Comparison of ENCODE assay signal across 7 cellular contexts in the genomic region with DNA sequence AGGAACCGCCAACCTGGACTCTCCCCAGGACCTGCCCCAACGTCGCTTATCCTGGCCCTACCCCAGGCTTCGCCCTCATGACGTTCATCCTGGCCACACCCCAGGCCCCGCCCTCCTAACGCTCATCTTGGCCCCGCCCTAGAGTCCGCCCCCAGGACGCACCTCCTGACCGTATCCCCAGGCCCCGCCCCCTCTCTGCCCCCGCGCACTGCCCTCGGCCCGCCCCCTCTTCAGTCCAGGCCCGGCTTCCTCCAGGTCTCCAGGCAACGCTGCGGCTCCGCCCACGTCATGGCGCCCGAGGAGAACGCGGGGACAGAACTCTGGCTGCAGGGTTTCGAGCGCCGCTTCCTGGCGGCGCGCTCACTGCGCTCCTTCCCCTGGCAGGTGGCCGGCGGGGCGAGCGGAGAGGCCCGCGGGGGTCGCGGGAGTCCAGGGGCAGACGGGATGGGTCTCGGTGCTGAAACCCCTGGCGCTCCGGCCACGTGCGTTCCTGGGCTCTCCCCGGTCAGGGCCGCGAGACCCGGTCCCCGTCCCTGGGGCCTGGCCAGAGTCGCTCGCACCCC. TPM values are rescaled to one million over a fixed set of nuclear protein-coding genes. Genes with fewer than 3 reads are reported as not detected.
DNase-seq lines count a peak whose midpoint lies in the region; ATAC-seq lines count a peak whose summit lies in the region.
"Not testable (repeated sequence)": the region's sequence is repeated elsewhere in the genome, so short reads cannot be mapped to it uniquely, and the experiment has no call there.

No MANE protein-coding gene starts in this region.

- H3K27ac ChIP-seq in HUES64 (ENCODE audit: low read depth, low read length) = peak overlapping the region; percentile 80
- peak overlapping the region; percentile 67 for H3K27ac ChIP-seq in ectodermal cell (ENCODE audit: insufficient read depth, low read depth, low read length, poor library complexity, severe bottlenecking)

- H3K36me3 ChIP-seq in HUES64 (ENCODE audit: insufficient read depth, low read length); ectodermal cell (ENCODE audit: control insufficient read depth, insufficient read depth, low read length): not testable (repeated sequence)

- DNase-seq in OCI-M1 (lab: John Stamatoyannopoulos, UW) (peak; percentile 97), left kidney (ENCODE audit: low read depth, low spot score) (peak; percentile 99)
- DNase-seq in activated CD8-positive, alpha-beta memory T cell treated with anti-CD3 and anti-CD28 coated beads, Interleukin-2, amount 50 U/mL, for 48 hours = peak; percentile 94
- DNase-seq in stimulated activated CD4-positive, alpha-beta T cell treated with anti-CD3 and anti-CD28 coated beads, Interleukin-12 subunit alpha, Interleukin-12 subunit beta, amount 100 ng/mL, for 24 hours (ENCODE audit: low read depth in 2 of 2) = peak; percentile 92 to 94

- H3K4me1 ChIP-seq in HUES64 (ENCODE audit: insufficient read depth, low read length); ectodermal cell (ENCODE audit: control insufficient read depth, insufficient read depth, low read length): not testable (repeated sequence)

- not testable (repeated sequence) for H3K27me3 ChIP-seq in HUES64 (ENCODE audit: insufficient read depth, low read length); ectodermal cell (ENCODE audit: control insufficient read depth, insufficient read depth, low read length, poor library complexity, severe bottlenecking)

- H3K4me3 ChIP-seq in HUES64 (ENCODE audit: low read length) = peak overlapping the region; percentile 72
- peak overlapping the region; percentile 60 for H3K4me3 ChIP-seq in ectodermal cell (ENCODE audit: insufficient read depth, low read depth, low read length)

- 58% methylated on average over 53 of the region's 53 CpGs for WGBS in HUES64
- WGBS in ectodermal cell, 2 experiments = 3 to 6% methylated on average over 50 to 53 of the region's 53 CpGs

- H3K9me3 ChIP-seq in HUES64 (ENCODE audit: insufficient read depth, low read depth, low read length); ectodermal cell (ENCODE audit: control insufficient read depth, low read length): not testable (repeated sequence)

- H3K9ac ChIP-seq in HUES64 (ENCODE audit: low read depth, low read length) = peak overlapping the region; percentile 88

- peak; percentile 43 for ATAC-seq in GM18861 (IDR thresholded peaks at IDR 0.05; ENCODE audit: unreplicated experiment)

RNA-seq across cellular contexts. Expression of a gene that starts 17.1 kb away (rescaled TPM):
- polyA plus RNA-seq in HUES64 (2013, experiment 1 of 2) = not detected
- not detected for polyA plus RNA-seq in HUES64 (2013, experiment 2 of 2)
- polyA plus RNA-seq in ectodermal cell (2013, experiment 1 of 4) = not detected
- not detected for polyA plus RNA-seq in ectodermal cell (2013, experiment 2 of 4)
- not detected for polyA plus RNA-seq in ectodermal cell (2013, experiment 3 of 4)
- polyA plus RNA-seq in ectodermal cell (2013, experiment 4 of 4) = not detected

RNA-seq across cellular contexts. Expression of a gene that starts 57.4 kb away (rescaled TPM):
- polyA plus RNA-seq in HUES64 (2013, experiment 1 of 2) = not detected
- polyA plus RNA-seq in HUES64 (2013, experiment 2 of 2) = not detected
- not detected for polyA plus RNA-seq in ectodermal cell (2013, experiment 1 of 4)
- polyA plus RNA-seq in ectodermal cell (2013, experiment 2 of 4) = not detected
- polyA plus RNA-seq in ectodermal cell (2013, experiment 3 of 4) = not detected
- polyA plus RNA-seq in ectodermal cell (2013, experiment 4 of 4) = not detected

Comparison
In these comparisons a context has a peak if more than half of its experiments do, and no peak if none do; other contexts are left out.
1. Peak in every context shown above with its lines: DNase-seq, ATAC-seq, H3K4me3 ChIP-seq and H3K27ac ChIP-seq.